1 cellular context compared by ENCODE assay signal in the genomic region with DNA sequence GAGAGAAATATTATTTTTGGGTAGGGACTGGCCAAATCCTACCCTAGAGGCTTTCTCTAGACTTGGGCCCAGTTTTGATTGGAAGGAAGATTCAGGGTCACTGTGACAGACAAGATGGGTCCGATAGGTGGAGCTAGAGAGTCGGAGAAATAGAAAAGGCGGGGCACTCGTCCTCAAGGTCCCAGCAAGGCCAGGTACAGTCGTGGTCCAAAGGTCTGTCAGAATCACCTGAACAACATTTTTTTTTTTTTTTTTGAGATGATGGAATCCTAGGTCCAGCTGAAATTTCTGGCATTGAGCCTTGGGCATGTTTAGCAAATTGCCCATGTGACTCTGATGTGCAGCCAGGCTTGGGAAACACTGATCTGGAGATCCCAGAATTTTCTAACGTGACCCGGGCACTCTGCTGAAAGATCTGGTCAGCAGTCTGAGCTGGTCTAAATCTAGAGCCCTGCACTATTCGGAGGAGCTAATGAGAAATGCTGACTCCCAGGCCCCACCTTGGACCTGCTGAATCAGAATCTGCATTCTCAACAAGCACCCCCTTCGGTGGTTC.
TF ChIP-seq lines count a peak whose summit lies in the region.

No MANE protein-coding gene starts in this region.

TF ChIP-seq in HCT116, 20 proteins besides CTCF, POLR2A, EP300 and RAD21 (continued from another document):
- TF ChIP-seq, protein P1, sequence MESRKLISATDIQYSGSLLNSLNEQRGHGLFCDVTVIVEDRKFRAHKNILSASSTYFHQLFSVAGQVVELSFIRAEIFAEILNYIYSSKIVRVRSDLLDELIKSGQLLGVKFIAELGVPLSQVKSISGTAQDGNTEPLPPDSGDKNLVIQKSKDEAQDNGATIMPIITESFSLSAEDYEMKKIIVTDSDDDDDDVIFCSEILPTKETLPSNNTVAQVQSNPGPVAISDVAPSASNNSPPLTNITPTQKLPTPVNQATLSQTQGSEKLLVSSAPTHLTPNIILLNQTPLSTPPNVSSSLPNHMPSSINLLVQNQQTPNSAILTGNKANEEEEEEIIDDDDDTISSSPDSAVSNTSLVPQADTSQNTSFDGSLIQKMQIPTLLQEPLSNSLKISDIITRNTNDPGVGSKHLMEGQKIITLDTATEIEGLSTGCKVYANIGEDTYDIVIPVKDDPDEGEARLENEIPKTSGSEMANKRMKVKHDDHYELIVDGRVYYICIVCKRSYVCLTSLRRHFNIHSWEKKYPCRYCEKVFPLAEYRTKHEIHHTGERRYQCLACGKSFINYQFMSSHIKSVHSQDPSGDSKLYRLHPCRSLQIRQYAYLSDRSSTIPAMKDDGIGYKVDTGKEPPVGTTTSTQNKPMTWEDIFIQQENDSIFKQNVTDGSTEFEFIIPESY (IDR thresholded peaks at IDR 0.05; ENCODE audit: extremely low read depth, insufficient replicate concordance, low read length): no peak
- TF ChIP-seq EZH2phosphoT487 (IDR thresholded peaks at IDR 0.05; ENCODE audit: borderline replicate concordance) (no peak), EZH2 (IDR thresholded peaks at IDR 0.05) (no peak), CBX3 (IDR thresholded peaks at IDR 0.05; ENCODE audit: low read depth) (no peak), CEBPB (IDR thresholded peaks at IDR 0.05; ENCODE audit: low read depth) (no peak), ZNF274 (IDR thresholded peaks at IDR 0.05; ENCODE audit: low read depth, low read length) (no peak), SRF (IDR thresholded peaks at IDR 0.05; ENCODE audit: low read depth) (no peak), SIN3A (IDR thresholded peaks at IDR 0.05; ENCODE audit: low read depth) (no peak)
